In the genomic region with DNA sequence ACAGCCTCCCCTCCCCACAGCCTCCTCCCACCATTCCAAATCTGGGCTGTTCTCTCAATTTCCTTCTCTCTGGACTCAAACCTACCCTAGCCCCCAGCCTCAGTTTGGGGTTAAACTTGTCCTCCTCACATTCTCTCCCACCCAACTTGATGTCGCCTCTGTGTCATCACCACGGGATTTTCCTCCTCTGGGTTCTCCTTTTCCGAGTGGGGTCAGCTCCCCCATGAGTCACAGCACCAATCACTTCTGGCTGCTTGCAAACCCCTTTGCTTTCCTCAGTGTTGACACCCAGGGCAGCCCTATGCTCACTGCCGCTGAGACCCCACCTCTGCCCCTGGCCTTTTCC, we compare ENCODE assay signal across 11 cellular contexts. TPM values are rescaled to one million over a fixed set of nuclear protein-coding genes. Genes with fewer than 3 reads are reported as not detected.
DNase-seq lines count a peak whose midpoint lies in the region; TF ChIP-seq lines count a peak whose summit lies in the region.
"Had no signal": no experiment of that assay in that cellular context is flagged by ENCODE, and none has a peak within 500 bp of the region (broad histone marks: within the 10 kb centered on the region; RNA-seq: fewer than 3 reads in every experiment).

No MANE protein-coding gene starts in this region.

- peak overlapping the region; percentile 75 to 88 for H3K9ac ChIP-seq in mucosa of rectum (ENCODE audit: low read depth in 1 of 2, low read length in 2 of 2)

- H3K9me3 Mint-ChIP-seq in activated CD4-positive, alpha-beta memory T cell treated with anti-CD3 and anti-CD28 coated beads, Interleukin-2, amount 10 ng/mL, durations not matched to agents 7 days and 5 days = peaks cover 4% of the 10 kb centered on the region
- peaks cover 4% of the 10 kb centered on the region for H3K9me3 Mint-ChIP-seq in activated CD4-positive, alpha-beta memory T cell treated with anti-CD3 and anti-CD28 coated beads for 36 hours
- no peaks in the 10 kb centered on the region for H3K9me3 Mint-ChIP-seq in activated naive CD8-positive, alpha-beta T cell treated with anti-CD3 and anti-CD28 coated beads for 36 hours

- H3K27me3 Mint-ChIP-seq in activated CD4-positive, alpha-beta memory T cell treated with anti-CD3 and anti-CD28 coated beads, Interleukin-2, amount 10 ng/mL, durations not matched to agents 7 days and 5 days = peaks cover 19% of the 10 kb centered on the region
- peaks cover 4% of the 10 kb centered on the region for H3K27me3 Mint-ChIP-seq in activated CD4-positive, alpha-beta memory T cell treated with anti-CD3 and anti-CD28 coated beads for 36 hours
- no peaks in the 10 kb centered on the region for H3K27me3 Mint-ChIP-seq in activated naive CD8-positive, alpha-beta T cell treated with anti-CD3 and anti-CD28 coated beads for 36 hours

- POLR2A ChIA-PET in activated CD4-positive, alpha-beta memory T cell treated with anti-CD3 and anti-CD28 coated beads, Interleukin-2, amount 10 ng/mL, durations not matched to agents 7 days and 5 days (lab: Charles Lee) = interaction anchor here (1.6 to 1.9 kb wide), 3 partner anchors 23 to 133 kb away, joined by 3 to 19 read pairs (median 5); partner anchors contain the start of gene CCR5
- POLR2A ChIA-PET in activated CD4-positive, alpha-beta memory T cell treated with anti-CD3 and anti-CD28 coated beads for 36 hours (lab: Charles Lee) = no interaction called here

- H3K4me3 ChIP-seq in mucosa of rectum (ENCODE audit: low read length in 2 of 2) = peak overlapping the region; percentile 79 to 87
- no peak overlapping the region for H3K4me3 ChIP-seq in testis

- peaks cover 0 to 4% of the 10 kb centered on the region in 2 donors for H3K36me3 ChIP-seq in mucosa of rectum (ENCODE audit: control insufficient read depth in 2 of 2, insufficient read depth in 2 of 2, low read length in 2 of 2)
- H3K36me3 ChIP-seq in testis (ENCODE audit: low read depth, missing control alignments) = no peaks in the 10 kb centered on the region

- CTCF ChIA-PET in activated CD4-positive, alpha-beta memory T cell treated with anti-CD3 and anti-CD28 coated beads, Interleukin-2, amount 10 ng/mL, durations not matched to agents 7 days and 5 days (lab: Charles Lee) = interaction anchor here (1.3 to 1.5 kb wide), 2 partner anchors 37 to 468 kb away, joined by 4 to 6 read pairs; no protein-coding TSS in a partner anchor
- CTCF ChIA-PET in activated CD4-positive, alpha-beta memory T cell treated with anti-CD3 and anti-CD28 coated beads for 36 hours (lab: Charles Lee) = interaction anchor here (1.2 to 2.3 kb wide), 2 partner anchors 28 to 82 kb away, joined by 5 to 8 read pairs; no protein-coding TSS in a partner anchor

- H3K27me3 ChIP-seq in mucosa of rectum (ENCODE audit: control insufficient read depth in 2 of 2, insufficient read depth in 2 of 2, low read length in 2 of 2) (no peaks in the 10 kb centered on the region), testis (no peaks in the 10 kb centered on the region)

- 69 to 78% methylated on average over 4 of the region's 4 CpGs for WGBS in testis, 2 donors

- H3K4me3 Mint-ChIP-seq in activated CD4-positive, alpha-beta memory T cell treated with anti-CD3 and anti-CD28 coated beads, Interleukin-2, amount 10 ng/mL, durations not matched to agents 7 days and 5 days = no peak overlapping the region
- H3K4me3 Mint-ChIP-seq in activated CD4-positive, alpha-beta memory T cell treated with anti-CD3 and anti-CD28 coated beads for 36 hours = no peak overlapping the region
- H3K4me3 Mint-ChIP-seq in activated naive CD8-positive, alpha-beta T cell treated with anti-CD3 and anti-CD28 coated beads for 36 hours = peak overlapping the region; percentile 85

- TF ChIP-seq POLR2A in testis (IDR thresholded peaks at IDR 0.05) = no peak

- H3K9me3 ChIP-seq in mucosa of rectum (ENCODE audit: control insufficient read depth in 2 of 2, low read length in 2 of 2) (no peaks in the 10 kb centered on the region), testis (no peaks in the 10 kb centered on the region)

- H3K27ac ChIP-seq in mucosa of rectum (ENCODE audit: low read depth in 2 of 2, low read length in 2 of 2) (peak overlapping the region; percentile 97 to 98), testis (peak overlapping the region; percentile 53 to 74)

- TF ChIP-seq CTCF in testis (IDR thresholded peaks at IDR 0.05) = no peak

- H3K4me1 ChIP-seq in mucosa of rectum (ENCODE audit: control insufficient read depth in 2 of 2, insufficient read depth in 2 of 2, low read length in 2 of 2) = peaks cover 33 to 40% of the 10 kb centered on the region in 2 donors
- H3K4me1 ChIP-seq in testis = no peaks in the 10 kb centered on the region

- peaks cover 33% of the 10 kb centered on the region for H3K4me1 Mint-ChIP-seq in activated CD4-positive, alpha-beta memory T cell treated with anti-CD3 and anti-CD28 coated beads, Interleukin-2, amount 10 ng/mL, durations not matched to agents 7 days and 5 days
- H3K4me1 Mint-ChIP-seq in activated CD4-positive, alpha-beta memory T cell treated with anti-CD3 and anti-CD28 coated beads for 36 hours (ENCODE audit: low read depth) = peaks cover 13% of the 10 kb centered on the region
- H3K4me1 Mint-ChIP-seq in activated naive CD8-positive, alpha-beta T cell treated with anti-CD3 and anti-CD28 coated beads for 36 hours = peaks cover 33% of the 10 kb centered on the region

- peaks cover 14% of the 10 kb centered on the region for H3K36me3 Mint-ChIP-seq in activated CD4-positive, alpha-beta memory T cell treated with anti-CD3 and anti-CD28 coated beads, Interleukin-2, amount 10 ng/mL, durations not matched to agents 7 days and 5 days (ENCODE audit: low read depth)
- no peaks in the 10 kb centered on the region for H3K36me3 Mint-ChIP-seq in activated CD4-positive, alpha-beta memory T cell treated with anti-CD3 and anti-CD28 coated beads for 36 hours
- peaks cover 3% of the 10 kb centered on the region for H3K36me3 Mint-ChIP-seq in activated naive CD8-positive, alpha-beta T cell treated with anti-CD3 and anti-CD28 coated beads for 36 hours

- intact Hi-C loops in activated CD4-positive, alpha-beta memory T cell treated with anti-CD3 and anti-CD28 coated beads for 36 hours (cut with micrococcal nuclease) = no loop called here
- intact Hi-C loops in testis (cut with DNase I; ENCODE audit: low total_unique reads) = no loop called here

- H3K27ac Mint-ChIP-seq in activated CD4-positive, alpha-beta memory T cell treated with anti-CD3 and anti-CD28 coated beads, Interleukin-2, amount 10 ng/mL, durations not matched to agents 7 days and 5 days = peak overlapping the region; percentile 83
- H3K27ac Mint-ChIP-seq in activated CD4-positive, alpha-beta memory T cell treated with anti-CD3 and anti-CD28 coated beads for 36 hours = no peak overlapping the region
- H3K27ac Mint-ChIP-seq in activated naive CD8-positive, alpha-beta T cell treated with anti-CD3 and anti-CD28 coated beads for 36 hours = peak overlapping the region; percentile 86

- DNase-seq in activated CD4-positive, alpha-beta memory T cell treated with anti-CD3 and anti-CD28 coated beads, Interleukin-2, amount 10 ng/mL, durations not matched to agents 7 days and 5 days = no peak
- DNase-seq in activated CD4-positive, alpha-beta memory T cell treated with anti-CD3 and anti-CD28 coated beads for 36 hours = no peak
- no peak for DNase-seq in activated naive CD8-positive, alpha-beta T cell treated with anti-CD3 and anti-CD28 coated beads for 36 hours
- DNase-seq in testis (peak; percentile 24), AG20443 (ENCODE audit: low spot score) (no peak), NCI-H2227 (lab: John Stamatoyannopoulos, UW; ENCODE audit: unreplicated experiment) (no peak)
- no peak for DNase-seq in stimulated activated naive CD4-positive, alpha-beta T cell (lab: John Stamatoyannopoulos, UW)
- DNase-seq: NCI-H2171 had no signal

RNA-seq across cellular contexts. Expression of gene CCRL2, which starts 0.6 kb away (rescaled TPM):
- 1 to 10 TPM; 5.4 to 6.2 TPM for total RNA-seq in activated CD4-positive, alpha-beta memory T cell treated with anti-CD3 and anti-CD28 coated beads, Interleukin-2, amount 10 ng/mL, durations not matched to agents 7 days and 5 days
- total RNA-seq in activated CD4-positive, alpha-beta memory T cell treated with anti-CD3 and anti-CD28 coated beads for 36 hours = 1 to 10 TPM; 1.3 to 1.4 TPM
- total RNA-seq in activated naive CD8-positive, alpha-beta T cell treated with anti-CD3 and anti-CD28 coated beads for 36 hours = 1 to 10 TPM; 3.1 to 3.4 TPM
- total RNA-seq in testis = under 1 TPM; 0.31 to 0.87 TPM
- polyA plus RNA-seq in testis (ENCODE audit: insufficient read depth, low read depth, low replicate concordance) = 1.2 TPM

RNA-seq across cellular contexts. Expression of gene CCR5, which starts 35.7 kb away (rescaled TPM):
- total RNA-seq in activated CD4-positive, alpha-beta memory T cell treated with anti-CD3 and anti-CD28 coated beads, Interleukin-2, amount 10 ng/mL, durations not matched to agents 7 days and 5 days = 10 to 100 TPM; 80.2 to 85.3 TPM
- total RNA-seq in activated CD4-positive, alpha-beta memory T cell treated with anti-CD3 and anti-CD28 coated beads for 36 hours = 1 to 10 TPM; 2.0 to 2.1 TPM
- under 1 TPM; 0.08 to 0.21 TPM for total RNA-seq in activated naive CD8-positive, alpha-beta T cell treated with anti-CD3 and anti-CD28 coated beads for 36 hours
- total RNA-seq in testis = under 1 TPM in 1 of 2 donors, not detected in 1; 0.56 TPM
- polyA plus RNA-seq in testis (ENCODE audit: insufficient read depth, low read depth, low replicate concordance) = 3.3 TPM
- total RNA-seq: pulmonary artery endothelial cell had no signal
- polyA plus RNA-seq: AG04450 had no signal

RNA-seq across cellular contexts. Expression of gene CCR2, which starts 52.5 kb away (rescaled TPM):
- total RNA-seq in activated CD4-positive, alpha-beta memory T cell treated with anti-CD3 and anti-CD28 coated beads, Interleukin-2, amount 10 ng/mL, durations not matched to agents 7 days and 5 days = 100 to 1,000 TPM; 167 to 174 TPM
- total RNA-seq in activated CD4-positive, alpha-beta memory T cell treated with anti-CD3 and anti-CD28 coated beads for 36 hours = 1 to 10 TPM; 2.2 TPM
- total RNA-seq in activated naive CD8-positive, alpha-beta T cell treated with anti-CD3 and anti-CD28 coated beads for 36 hours = under 1 TPM in 1 of 2 experiments, not detected in 1; 0.16 TPM
- 1 to 10 TPM in 1 of 2 donors, not detected in 1; 1.2 TPM for total RNA-seq in testis
- 2.7 TPM for polyA plus RNA-seq in testis (ENCODE audit: insufficient read depth, low read depth, low replicate concordance)
- total RNA-seq: pulmonary artery endothelial cell had no signal
- polyA plus RNA-seq: AG04450 had no signal

RNA-seq across cellular contexts. Expression of gene LTF, which starts 58.3 kb away (rescaled TPM):
- total RNA-seq in activated CD4-positive, alpha-beta memory T cell treated with anti-CD3 and anti-CD28 coated beads, Interleukin-2, amount 10 ng/mL, durations not matched to agents 7 days and 5 days = not detected
- total RNA-seq in activated CD4-positive, alpha-beta memory T cell treated with anti-CD3 and anti-CD28 coated beads for 36 hours = not detected
- not detected for total RNA-seq in activated naive CD8-positive, alpha-beta T cell treated with anti-CD3 and anti-CD28 coated beads for 36 hours
- under 1 TPM; 0.31 to 0.43 TPM for total RNA-seq in testis
- polyA plus RNA-seq in testis (ENCODE audit: insufficient read depth, low read depth, low replicate concordance) = 7.8 TPM
- total RNA-seq: pulmonary artery endothelial cell had no signal
- polyA plus RNA-seq: AG04450 had no signal

Comparison
In these comparisons a context has a peak if more than half of its experiments do, and no peak if none do; other contexts are left out.
1. RNA of gene CCR5, which starts 35.7 kb away (total RNA-seq): 80.2 to 85.3 TPM in activated CD4-positive, alpha-beta memory T cell treated with anti-CD3 and anti-CD28 coated beads, Interleukin-2, amount 10 ng/mL, durations not matched to agents 7 days and 5 days; 2.0 to 2.1 TPM in activated CD4-positive, alpha-beta memory T cell treated with anti-CD3 and anti-CD28 coated beads for 36 hours, 0.56 TPM in testis and 0.08 to 0.21 TPM in activated naive CD8-positive, alpha-beta T cell treated with anti-CD3 and anti-CD28 coated beads for 36 hours; every median in the first group is over 10 times any median in the second.
2. H3K4me3 ChIP-seq: peak in mucosa of rectum (2 of 2); none in testis (0 of 2).